In the genomic region with DNA sequence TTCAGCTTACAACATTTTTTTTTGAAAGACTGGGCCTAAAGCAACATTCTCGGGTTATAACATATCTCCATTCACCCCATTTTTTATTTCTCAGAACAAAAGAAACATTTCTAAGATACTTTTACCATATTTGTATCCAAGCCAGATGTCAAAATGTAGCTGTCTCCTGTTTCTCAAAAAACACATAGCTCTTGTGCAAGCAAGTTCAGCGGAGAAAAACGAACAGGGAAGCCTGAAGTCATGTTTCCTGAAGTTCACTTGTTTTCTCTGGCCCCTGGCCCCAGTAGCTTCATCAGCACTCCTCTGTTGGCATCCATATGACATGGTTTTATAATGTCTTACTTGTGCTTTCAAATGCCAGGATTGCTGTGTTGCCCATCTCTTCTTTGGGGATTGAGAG, we compare ENCODE assay signal across 19 cellular contexts.
DNase-seq lines count a peak whose midpoint lies in the region; ATAC-seq lines count a peak whose summit lies in the region.
"Had no signal": no experiment of that assay in that cellular context is flagged by ENCODE, and none has a peak within 500 bp of the region (broad histone marks: within the 10 kb centered on the region; RNA-seq: fewer than 3 reads in every experiment).

No MANE protein-coding gene starts in this region.

- peaks cover 0 to 10% (median 2%) of the 10 kb centered on the region in 5 donors for H3K4me1 ChIP-seq in subcutaneous abdominal adipose tissue (ENCODE audit: control insufficient read depth in 5 of 5, insufficient read depth in 5 of 5, low read length in 5 of 5)

- no peaks in the 10 kb centered on the region for H3K27me3 Mint-ChIP-seq in memory B cell

- H3K9me3 Mint-ChIP-seq in memory B cell, result no peaks in the 10 kb centered on the region
- H3K9me3 Mint-ChIP-seq: HFFc6 had no signal

- no peak overlapping the region for H3K9ac ChIP-seq in subcutaneous abdominal adipose tissue (ENCODE audit: low read length in 5 of 5)
- H3K9ac ChIP-seq: BLaER1 treated with 17β-estradiol and CSF1 and Interleukin-3, amounts not matched to agents 10 nM and 100 nM; KMS-11 had no signal

- peaks cover 11% of the 10 kb centered on the region for H3K4me1 Mint-ChIP-seq in memory B cell

- H3K4me3 Mint-ChIP-seq in memory B cell, result no peak overlapping the region
- H3K4me3 Mint-ChIP-seq: HFFc6 had no signal

- H3K36me3 Mint-ChIP-seq in memory B cell, result peaks cover 23% of the 10 kb centered on the region

- H3K27ac ChIP-seq in subcutaneous abdominal adipose tissue (ENCODE audit: low read depth, low read length), result peak overlapping the region; percentile 38
- H3K27ac ChIP-seq: 22Rv1, KMS-11, RWPE1 had no signal

- no peak overlapping the region for H3K4me3 ChIP-seq in subcutaneous abdominal adipose tissue (ENCODE audit: low read depth in 1 of 5, low read length in 5 of 5)
- H3K4me3 ChIP-seq: BLaER1 treated with 17β-estradiol and CSF1 and Interleukin-3, amounts not matched to agents 10 nM and 100 nM; MG63 had no signal

- ATAC-seq in memory B cell (ENCODE audit: low read depth) (no peak), HG03460 (IDR thresholded peaks at IDR 0.05; ENCODE audit: unreplicated experiment) (no peak), HG03135 (IDR thresholded peaks at IDR 0.05; ENCODE audit: unreplicated experiment) (no peak)
- ATAC-seq: HepG2 had no signal

- peak; percentile 10 for DNase-seq in NCI-H2171 treated with DMSO at 0.1 percent for 48 hours (lab: John Stamatoyannopoulos, UW)
- DNase-seq in NCI-H2171 (lab: John Stamatoyannopoulos, UW), result no peak
- peak; percentile 25 for DNase-seq in amniotic epithelial cell (ENCODE audit: low read depth)
- DNase-seq in memory B cell (ENCODE audit: low spot score in 2 of 2), result no peak
- no peak for DNase-seq in glomerular visceral epithelial cell (ENCODE audit: extremely low spot score)
- DNase-seq: HFFc6, MG63, NCI-H1105, NCI-H187, NCI-H510A, NCI-H82 had no signal

- peak overlapping the region; percentile 74 for H3K27ac Mint-ChIP-seq in memory B cell
- H3K27ac Mint-ChIP-seq: HFFc6 had no signal

- H3K9me3 ChIP-seq in subcutaneous abdominal adipose tissue (ENCODE audit: control insufficient read depth in 5 of 5, low read length in 5 of 5), result no peaks in the 10 kb centered on the region
- H3K9me3 ChIP-seq: MG63 had no signal

- H3K36me3 ChIP-seq in subcutaneous abdominal adipose tissue (ENCODE audit: control insufficient read depth in 5 of 5, insufficient read depth in 5 of 5, low read length in 5 of 5), result no peaks in the 10 kb centered on the region
- H3K36me3 ChIP-seq: BLaER1 treated with 17β-estradiol and CSF1 and Interleukin-3, amounts not matched to agents 10 nM and 100 nM; MG63 had no signal

- H3K27me3 ChIP-seq in subcutaneous abdominal adipose tissue (ENCODE audit: control insufficient read depth in 5 of 5, insufficient read depth in 4 of 5, low read length in 5 of 5), result no peaks in the 10 kb centered on the region
- H3K27me3 ChIP-seq: BLaER1 treated with 17β-estradiol and CSF1 and Interleukin-3, amounts not matched to agents 10 nM and 100 nM; MG63 had no signal

Comparison
In these comparisons a context has a peak if more than half of its experiments do, and no peak if none do; other contexts are left out.
1. DNase-seq: peak in NCI-H2171 treated with DMSO at 0.1 percent for 48 hours (single experiment) and amniotic epithelial cell (single experiment); none in NCI-H2171 (single experiment), memory B cell (0 of 2) and glomerular visceral epithelial cell (single experiment).